In the genomic region with DNA sequence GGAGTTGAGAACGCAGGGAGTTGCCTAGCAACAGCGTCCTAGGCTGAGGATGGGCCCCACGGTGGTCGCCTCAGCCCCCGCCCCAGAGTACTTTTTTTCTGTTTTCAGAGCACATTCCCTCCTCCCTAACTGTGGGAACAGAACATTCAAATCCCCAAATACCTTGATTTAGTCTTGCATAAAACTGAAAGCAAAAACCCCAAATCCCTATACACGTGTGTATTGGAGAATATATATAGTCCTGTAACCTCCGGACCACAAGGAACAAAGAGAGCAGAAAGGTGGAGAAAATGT, we compare ENCODE assay signal across 8 cellular contexts. TPM values are rescaled to one million over a fixed set of nuclear protein-coding genes. Genes with fewer than 3 reads are reported as not detected.
A peak's percentile ranks its signal among the peaks of the same experiment; 100 is the strongest.
DNase-seq lines count a peak whose midpoint lies in the region; ATAC-seq and TF ChIP-seq lines count a peak whose summit lies in the region.

No MANE protein-coding gene starts in this region.

- DNase-seq in SJSA1 (ENCODE audit: low read depth in 1 of 2, low spot score in 2 of 2) = no peak
- DNase-seq in fibroblast of lung (ENCODE audit: low read depth in 2 of 2) = no peak
- DNase-seq in retinal pigment epithelial cell (ENCODE audit: low read depth) = no peak
- DNase-seq in GM10248 (ENCODE audit: extremely low spot score) = no peak
- DNase-seq in NCI-H2081 (lab: John Stamatoyannopoulos, UW) = no peak

- H3K4me1 ChIP-seq in SJSA1 (replicated peaks) (peaks cover 16% of the 10 kb centered on the region), fibroblast of lung (ENCODE audit: control insufficient read depth, extremely low read depth, insufficient read depth, low read length) (peaks cover under 1% of the 10 kb centered on the region)

- H3K79me2 ChIP-seq in fibroblast of lung (ENCODE audit: control insufficient read depth, insufficient read depth, low read length) = peaks cover 43% of the 10 kb centered on the region

- POLR2A ChIA-PET in GM10248 (lab: Yijun Ruan, JAX) = no interaction called here

- ATAC-seq in HG03175 (IDR thresholded peaks at IDR 0.05; ENCODE audit: unreplicated experiment) (no peak), HG03095 (IDR thresholded peaks at IDR 0.05; ENCODE audit: unreplicated experiment) (no peak)

- H3K9me3 ChIP-seq in SJSA1 (replicated peaks) (no peaks in the 10 kb centered on the region), fibroblast of lung (ENCODE audit: control insufficient read depth, insufficient read depth, low read depth, low read length) (no peaks in the 10 kb centered on the region)

- TF ChIP-seq CTCF in GM12875 (IDR thresholded peaks at IDR 0.05; ENCODE audit: borderline replicate concordance, insufficient read depth, low read depth, low read length) (no peak), fibroblast of lung (conservative IDR thresholded peaks at IDR 0.05 in 1 of 2, IDR thresholded peaks at IDR 0.05 in 1 of 2; ENCODE audit: low read depth in 1 of 2, low read length in 2 of 2) (no peak), retinal pigment epithelial cell (conservative IDR thresholded peaks at IDR 0.05; ENCODE audit: low read depth, low read length) (no peak), GM10248 (IDR thresholded peaks at IDR 0.05; ENCODE audit: control extremely low read depth, extremely low read depth, low read depth, missing control alignments) (no peak)

- H3K4me3 ChIP-seq in GM12875 (ENCODE audit: low read depth, low read length) = peak overlapping the region; percentile 81
- H3K4me3 ChIP-seq in SJSA1 = peak overlapping the region; percentile 88
- peak overlapping the region; percentile 71 to 89 (median 78) for H3K4me3 ChIP-seq in fibroblast of lung (replicated peaks in 1 of 4; ENCODE audit: control extremely low read depth in 1 of 4, insufficient read depth in 1 of 4, low read depth in 3 of 4, low read length in 4 of 4)
- peak overlapping the region; percentile 87 for H3K4me3 ChIP-seq in retinal pigment epithelial cell (ENCODE audit: low read length)

- peak overlapping the region; percentile 62 for H2AFZ ChIP-seq in fibroblast of lung (ENCODE audit: low read length)

- peak overlapping the region; percentile 85 for H3K4me2 ChIP-seq in fibroblast of lung (ENCODE audit: extremely low read depth, insufficient read depth, low read length)

- H3K27me3 ChIP-seq in SJSA1 (replicated peaks) (no peaks in the 10 kb centered on the region; the same call in 1 of the 2 replicates), fibroblast of lung (ENCODE audit: control insufficient read depth, insufficient read depth, low read length) (no peaks in the 10 kb centered on the region)

- H4K20me1 ChIP-seq in fibroblast of lung (ENCODE audit: control insufficient read depth, extremely low read depth, insufficient read depth, low read length) = no peaks in the 10 kb centered on the region

- peak overlapping the region; percentile 99 for H3K9ac ChIP-seq in fibroblast of lung (ENCODE audit: insufficient read depth, low read length)

- peaks cover 8% of the 10 kb centered on the region for H3K36me3 ChIP-seq in SJSA1
- H3K36me3 ChIP-seq in fibroblast of lung (ENCODE audit: control insufficient read depth, insufficient read depth, low read length) = no peaks in the 10 kb centered on the region

- H3K27ac ChIP-seq in SJSA1 (peak overlapping the region; percentile 95), fibroblast of lung (ENCODE audit: insufficient read depth, low read length) (peak overlapping the region; percentile 96)

- CTCF ChIA-PET in GM10248 (lab: Yijun Ruan, JAX) = interaction anchor here (1.0 kb wide), 1 partner anchor 18 kb away, joined by 3 read pairs; no protein-coding TSS in a partner anchor

RNA-seq across cellular contexts. Expression of a gene that starts 0.3 kb away (rescaled TPM):
- 17.0 and 25.8 TPM in 2 replicates for total RNA-seq in SJSA1 (2014; rRNA removed; shearing (Covaris generic))
- 8.1 and 10.0 TPM in 2 replicates for total RNA-seq in fibroblast of lung
- polyA plus RNA-seq in fibroblast of lung = 18.0 and 25.7 TPM in 2 replicates
- polyA plus RNA-seq in fibroblast of lung (2012) = 13.4 and 19.3 TPM in 2 replicates
- 16.5 and 24.6 TPM in 2 replicates for polyA minus RNA-seq in fibroblast of lung (ENCODE audit: low replicate concordance)

RNA-seq across cellular contexts. Expression of a gene that starts 28.1 kb away (rescaled TPM):
- total RNA-seq in SJSA1 (2014; rRNA removed; shearing (Covaris generic)) = 0.05 TPM in 1 of 2 replicates, not detected in the other
- total RNA-seq in fibroblast of lung = 2.3 and 3.1 TPM in 2 replicates
- polyA plus RNA-seq in fibroblast of lung = 0.54 and 1.5 TPM in 2 replicates
- polyA plus RNA-seq in fibroblast of lung (2012) = 0.56 and 1.4 TPM in 2 replicates
- 0.56 TPM in 1 of 2 replicates, not detected in the other for polyA minus RNA-seq in fibroblast of lung (ENCODE audit: low replicate concordance)
